Comparison of ENCODE assay signal across 27 cellular contexts in genomic region chr4:159768011-159768410, GRCh38.
A peak's percentile ranks its signal among the peaks of the same experiment; 100 is the strongest.
DNase-seq lines count a peak whose midpoint lies in the region; ATAC-seq and TF ChIP-seq lines count a peak whose summit lies in the region.
"Had no signal": no experiment of that assay in that cellular context is flagged by ENCODE, and none has a peak within 500 bp of the region (broad histone marks: within the 10 kb centered on the region; RNA-seq: fewer than 3 reads in every experiment).

No MANE protein-coding gene starts in this region.

- DNase-seq in A172 (ENCODE audit: low spot score): peak; percentile 10
- peak; percentile 88 for DNase-seq in LHCN-M2 (ENCODE audit: low read depth)
- DNase-seq in chondrocyte (ENCODE audit: low spot score): no peak
- no peak for DNase-seq in neural crest cell (ENCODE audit: low read depth, low spot score)
- DNase-seq in activated T-cell treated with anti-CD3 and anti-CD28 coated beads, Interleukin-2, amount 50 U/mL, for 1 hour: no peak
- no peak for DNase-seq in G401 (ENCODE audit: low spot score)
- no peak for DNase-seq in 8988T
- DNase-seq: activated CD4-positive, alpha-beta T cell treated with anti-CD3 and anti-CD28 coated beads for 48 hours; activated CD8-positive, alpha-beta memory T cell treated with anti-CD3 and anti-CD28 coated beads for 24 hours; activated effector memory CD4-positive, alpha-beta T cell treated with Interleukin-2 at 50 U/mL for 16 hours; activated T-cell treated with anti-CD3 and anti-CD28 coated beads for 4 hours; CD4-positive, CD25-positive, alpha-beta regulatory T cell; effector memory CD8-positive, alpha-beta T cell; islet precursor cell; left ventricle myocardium superior; NCI-H146; NCI-H446 treated with DMSO at 0.1 percent for 48 hours; NCI-H82; pancreas; RPMI8226; SJCRH30; spleen; stimulated activated CD4-positive, alpha-beta T cell treated with anti-CD3 and anti-CD28 coated beads, Interleukin-2, amount 100 ng/mL, for 24 hours; stimulated activated naive CD8-positive, alpha-beta T cell treated with anti-CD3 and anti-CD28 coated beads, Interleukin-15, Interleukin-2, amounts not matched to agents 100 U/mL and 50 U/mL, for 24 hours had no signal

- in situ Hi-C loops in G401 (cut with HindIII; ENCODE audit: low sequenced_read_pairs): no loop called here

- no peaks in the 10 kb centered on the region for H3K27me3 Mint-ChIP-seq in chondrocyte (ENCODE audit: low read depth)
- no peaks in the 10 kb centered on the region for H3K27me3 Mint-ChIP-seq in neural crest cell (ENCODE audit: low read depth)
- H3K27me3 Mint-ChIP-seq: CD4-positive, CD25-positive, alpha-beta regulatory T cell; effector memory CD8-positive, alpha-beta T cell had no signal

- no peak for ATAC-seq in HG03432 (IDR thresholded peaks at IDR 0.05; ENCODE audit: unreplicated experiment)
- ATAC-seq: activated naive CD4-positive, alpha-beta T cell treated with anti-CD3 and anti-CD28 coated beads, Interleukin-2, amount 50 U/mL, for 72 hours; effector memory CD8-positive, alpha-beta T cell; left ventricle myocardium superior; pancreas; stimulated activated naive CD8-positive, alpha-beta T cell treated with anti-CD3 and anti-CD28 coated beads, Interleukin-15, Interleukin-2, amounts not matched to agents 100 U/mL and 50 U/mL, for 24 hours had no signal

- H3K27ac Mint-ChIP-seq in chondrocyte (ENCODE audit: unreplicated experiment) (peak overlapping the region; percentile 83), neural crest cell (ENCODE audit: unreplicated experiment) (peak overlapping the region; percentile 40)
- H3K27ac Mint-ChIP-seq: activated naive CD4-positive, alpha-beta T cell treated with anti-CD3 and anti-CD28 coated beads, Interleukin-2, amount 50 U/mL, for 72 hours; CD4-positive, CD25-positive, alpha-beta regulatory T cell; effector memory CD8-positive, alpha-beta T cell; nephron had no signal

- H3K36me3 Mint-ChIP-seq in chondrocyte (ENCODE audit: low read depth) (no peaks in the 10 kb centered on the region), neural crest cell (ENCODE audit: low read depth) (no peaks in the 10 kb centered on the region)
- H3K36me3 Mint-ChIP-seq: activated naive CD4-positive, alpha-beta T cell treated with anti-CD3 and anti-CD28 coated beads, Interleukin-2, amount 50 U/mL, for 72 hours; CD4-positive, CD25-positive, alpha-beta regulatory T cell had no signal

- H3K9me3 Mint-ChIP-seq in chondrocyte (ENCODE audit: low read depth) (no peaks in the 10 kb centered on the region), neural crest cell (no peaks in the 10 kb centered on the region)

- H3K4me3 Mint-ChIP-seq in chondrocyte (ENCODE audit: unreplicated experiment): no peak overlapping the region
- no peak overlapping the region for H3K4me3 Mint-ChIP-seq in neural crest cell
- H3K4me3 Mint-ChIP-seq: CD4-positive, CD25-positive, alpha-beta regulatory T cell; effector memory CD8-positive, alpha-beta T cell; nephron had no signal

- TF ChIP-seq CTCF in chondrocyte (IDR thresholded peaks at IDR 0.05): no peak
- no peak for TF ChIP-seq CTCF in neural crest cell (conservative IDR thresholded peaks at IDR 0.05)

- H3K4me1 Mint-ChIP-seq in chondrocyte (ENCODE audit: low read depth) (peaks cover 60% of the 10 kb centered on the region), neural crest cell (peaks cover 5% of the 10 kb centered on the region)
- H3K4me1 Mint-ChIP-seq: CD4-positive, CD25-positive, alpha-beta regulatory T cell had no signal

Comparison
In these comparisons a context has a peak if more than half of its experiments do, and no peak if none do; other contexts are left out.
1. DNase-seq: peak in A172 (single experiment) and LHCN-M2 (single experiment); none in chondrocyte (single experiment), neural crest cell (single experiment), activated T-cell treated with anti-CD3 and anti-CD28 coated beads, Interleukin-2, amount 50 U/mL, for 1 hour (single experiment), G401 (single experiment) and 8988T (single experiment).